In genomic region chr17:76598004-76598439, GRCh38 we compare ENCODE assay signal across 11 cellular contexts. TPM values are rescaled to one million over a fixed set of nuclear protein-coding genes. Genes with fewer than 3 reads are reported as not detected.
DNase-seq lines count a peak whose midpoint lies in the region; ATAC-seq and TF ChIP-seq lines count a peak whose summit lies in the region.
"Had no signal": no experiment of that assay in that cellular context is flagged by ENCODE, and none has a peak within 500 bp of the region (broad histone marks: within the 10 kb centered on the region; RNA-seq: fewer than 3 reads in every experiment).

No MANE protein-coding gene starts in this region.

- H3K4me2 ChIP-seq in BLaER1, result peak overlapping the region; percentile 31; the same call in 1 of the 2 replicates

- ATAC-seq in left lung (peak; percentile 54), GM21526 (IDR thresholded peaks at IDR 0.05; ENCODE audit: low FRiP score, unreplicated experiment) (no peak), HG03095 (IDR thresholded peaks at IDR 0.05; ENCODE audit: unreplicated experiment) (no peak)

- intact Hi-C loops in left lung (cut with DNase I), result no loop called here

- TF ChIP-seq POLR2A in NB4 (IDR thresholded peaks at IDR 0.05; ENCODE audit: extremely low read depth, insufficient read length), result no peak

- H3K27ac ChIP-seq in BLaER1 (no peak overlapping the region), left lung (peak overlapping the region in 1 of 2 donors; percentile 64)
- H3K27ac ChIP-seq: parathyroid adenoma had no signal

- H3K9me3 ChIP-seq in BLaER1, result no peaks in the 10 kb centered on the region
- H3K9me3 ChIP-seq in left lung, result no peaks in the 10 kb centered on the region

- H3K27me3 ChIP-seq in BLaER1 (no peaks in the 10 kb centered on the region), left lung (no peaks in the 10 kb centered on the region)

- H4K20me1 ChIP-seq in BLaER1, result no peaks in the 10 kb centered on the region

- H3K4me1 ChIP-seq in BLaER1 (peaks cover 14% of the 10 kb centered on the region; the same call in 1 of the 2 replicates), left lung (peaks cover 0 to 51% of the 10 kb centered on the region in 2 donors)
- H3K4me1 ChIP-seq: parathyroid adenoma had no signal

- no peaks in the 10 kb centered on the region for H3K36me3 ChIP-seq in BLaER1
- no peaks in the 10 kb centered on the region for H3K36me3 ChIP-seq in left lung

- no peak overlapping the region for H3K4me3 ChIP-seq in BLaER1
- H3K4me3 ChIP-seq in NB4 (ENCODE audit: low read depth, low read length), result no peak overlapping the region
- no peak overlapping the region for H3K4me3 ChIP-seq in left lung

- no peak for TF ChIP-seq CTCF in NB4 (IDR thresholded peaks at IDR 0.05; ENCODE audit: low read depth, low read length)
- no peak for TF ChIP-seq CTCF in left lung (IDR thresholded peaks at IDR 0.05)

- H3K9ac ChIP-seq in BLaER1, result no peak overlapping the region
- H3K9ac ChIP-seq: parathyroid adenoma had no signal

- DNase-seq in NB4 (ENCODE audit: low read depth) (peak; percentile 78), SHP77 treated with DMSO at 0.1 percent for 48 hours (lab: John Stamatoyannopoulos, UW) (peak; percentile 75), left lung (no peak), AG08396 (ENCODE audit: low spot score) (no peak)
- no peak for DNase-seq in effector CD4-positive, alpha-beta T cell
- DNase-seq: CD4-positive, CD25-positive, alpha-beta regulatory T cell had no signal

RNA-seq across cellular contexts. Expression of gene ST6GALNAC2, which starts 12.4 kb away (rescaled TPM):
- total RNA-seq in left lung, result 10 to 100 TPM; 17.5 to 30.2 TPM

RNA-seq across cellular contexts. Expression of gene ST6GALNAC1, which starts 45.5 kb away (rescaled TPM):
- total RNA-seq in left lung, result 10 to 100 TPM; 21.0 to 46.0 TPM

RNA-seq across cellular contexts. Expression of gene PRCD, which starts 58.2 kb away (rescaled TPM):
- 1 to 10 TPM; 1.3 to 2.9 TPM for total RNA-seq in left lung
- total RNA-seq: activated T-helper 17 cell treated with anti-CD3 and anti-CD28 coated beads, Interleukin-2, amount 50 U/mL, for 72 hours; CD4-positive, CD25-positive, alpha-beta regulatory T cell had no signal

Comparison
In these comparisons a context has a peak if more than half of its experiments do, and no peak if none do; other contexts are left out.
1. DNase-seq: peak in NB4 (single experiment) and SHP77 treated with DMSO at 0.1 percent for 48 hours (single experiment); none in left lung (0 of 2), AG08396 (single experiment) and effector CD4-positive, alpha-beta T cell (single experiment).